In the genomic region with DNA sequence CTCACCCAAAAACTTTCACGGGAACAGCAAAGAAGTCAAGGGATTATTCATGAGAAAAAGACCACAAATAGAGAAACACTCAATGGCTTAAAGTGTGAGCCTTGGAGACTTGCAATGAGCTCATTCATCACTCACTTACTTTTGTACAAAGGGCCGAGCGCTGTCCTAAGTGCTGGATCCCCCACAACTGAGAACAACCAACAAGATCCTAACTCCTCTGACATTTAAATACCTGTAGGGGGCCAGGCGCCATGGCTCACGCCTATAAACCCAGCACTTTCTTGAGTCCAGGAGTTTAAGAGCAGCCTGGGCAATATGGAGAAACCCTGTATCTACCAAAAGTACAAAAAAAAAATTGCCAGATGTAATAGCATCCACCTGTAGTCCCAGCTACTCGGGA, we compare ENCODE assay signal across 2 cellular contexts.
A peak's percentile ranks its signal among the peaks of the same experiment; 100 is the strongest.
TF ChIP-seq lines count a peak whose summit lies in the region.

No MANE protein-coding gene starts in this region.

TF ChIP-seq in HEK293, 187 proteins besides CTCF, POLR2A, EP300 and RAD21:
- TF ChIP-seq, protein P1, sequence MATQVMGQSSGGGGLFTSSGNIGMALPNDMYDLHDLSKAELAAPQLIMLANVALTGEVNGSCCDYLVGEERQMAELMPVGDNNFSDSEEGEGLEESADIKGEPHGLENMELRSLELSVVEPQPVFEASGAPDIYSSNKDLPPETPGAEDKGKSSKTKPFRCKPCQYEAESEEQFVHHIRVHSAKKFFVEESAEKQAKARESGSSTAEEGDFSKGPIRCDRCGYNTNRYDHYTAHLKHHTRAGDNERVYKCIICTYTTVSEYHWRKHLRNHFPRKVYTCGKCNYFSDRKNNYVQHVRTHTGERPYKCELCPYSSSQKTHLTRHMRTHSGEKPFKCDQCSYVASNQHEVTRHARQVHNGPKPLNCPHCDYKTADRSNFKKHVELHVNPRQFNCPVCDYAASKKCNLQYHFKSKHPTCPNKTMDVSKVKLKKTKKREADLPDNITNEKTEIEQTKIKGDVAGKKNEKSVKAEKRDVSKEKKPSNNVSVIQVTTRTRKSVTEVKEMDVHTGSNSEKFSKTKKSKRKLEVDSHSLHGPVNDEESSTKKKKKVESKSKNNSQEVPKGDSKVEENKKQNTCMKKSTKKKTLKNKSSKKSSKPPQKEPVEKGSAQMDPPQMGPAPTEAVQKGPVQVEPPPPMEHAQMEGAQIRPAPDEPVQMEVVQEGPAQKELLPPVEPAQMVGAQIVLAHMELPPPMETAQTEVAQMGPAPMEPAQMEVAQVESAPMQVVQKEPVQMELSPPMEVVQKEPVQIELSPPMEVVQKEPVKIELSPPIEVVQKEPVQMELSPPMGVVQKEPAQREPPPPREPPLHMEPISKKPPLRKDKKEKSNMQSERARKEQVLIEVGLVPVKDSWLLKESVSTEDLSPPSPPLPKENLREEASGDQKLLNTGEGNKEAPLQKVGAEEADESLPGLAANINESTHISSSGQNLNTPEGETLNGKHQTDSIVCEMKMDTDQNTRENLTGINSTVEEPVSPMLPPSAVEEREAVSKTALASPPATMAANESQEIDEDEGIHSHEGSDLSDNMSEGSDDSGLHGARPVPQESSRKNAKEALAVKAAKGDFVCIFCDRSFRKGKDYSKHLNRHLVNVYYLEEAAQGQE (tag by site-specific recombination; IDR thresholded peaks at IDR 0.05): peak; percentile 97
- no peak for TF ChIP-seq ZNF529 (tag by site-specific recombination; IDR thresholded peaks at IDR 0.05; ENCODE audit: insufficient replicate concordance)
TF ChIP-seq in HEK293: peak in this region for 1.

TF ChIP-seq in H1, 55 proteins besides CTCF, POLR2A, EP300 and RAD21 (continued from another document):
- TF ChIP-seq YY1 (IDR thresholded peaks at IDR 0.05; ENCODE audit: low read depth, low read length): 0 out of 2 replicates have a peak, but pooled peaks have one; percentile 24
- TF ChIP-seq KDM1A (IDR thresholded peaks at IDR 0.05; ENCODE audit: borderline replicate concordance, low read length): peak; percentile 39; the same call in 1 of the 2 replicates
- TF ChIP-seq SAP30 (IDR thresholded peaks at IDR 0.05; ENCODE audit: insufficient read depth, insufficient replicate concordance, low read length): no peak
